Comparison of ENCODE assay signal across 1 cellular context in the genomic region with DNA sequence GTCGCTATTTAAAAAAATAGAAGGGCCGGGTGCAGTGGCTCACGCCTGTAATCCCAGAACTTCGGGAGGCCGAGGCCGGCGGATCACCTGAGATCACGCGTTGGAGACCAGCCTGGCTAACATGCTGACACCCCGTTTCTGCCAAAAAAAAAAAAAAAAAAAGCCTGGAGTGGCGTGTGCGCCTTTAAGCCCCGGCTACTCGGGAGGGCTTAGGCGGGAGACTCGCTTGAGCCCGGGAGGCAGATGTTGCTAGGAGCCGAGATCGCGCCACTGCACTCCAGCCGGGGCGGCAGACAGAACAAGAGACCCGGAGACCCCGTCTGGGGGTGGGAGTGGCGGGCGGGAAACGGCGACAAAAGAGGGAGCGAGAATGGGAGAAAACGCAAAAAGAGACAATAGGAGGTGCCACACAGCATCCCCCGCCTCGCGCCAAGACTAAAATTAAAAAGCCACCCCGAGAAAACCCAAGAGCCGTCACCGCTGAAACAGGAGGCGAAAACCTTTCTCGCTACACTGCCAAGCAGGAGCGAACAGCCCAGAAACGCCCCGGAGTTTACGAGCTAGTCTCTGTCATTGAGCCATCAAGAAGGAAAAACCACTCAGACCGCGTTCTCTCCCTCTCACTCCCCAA.
A peak's percentile ranks its signal among the peaks of the same experiment; 100 is the strongest.
TF ChIP-seq lines count a peak whose summit lies in the region.

No MANE protein-coding gene starts in this region.

TF ChIP-seq in SK-N-SH, 30 proteins besides CTCF, POLR2A, EP300 and RAD21:
- TF ChIP-seq, protein P1, sequence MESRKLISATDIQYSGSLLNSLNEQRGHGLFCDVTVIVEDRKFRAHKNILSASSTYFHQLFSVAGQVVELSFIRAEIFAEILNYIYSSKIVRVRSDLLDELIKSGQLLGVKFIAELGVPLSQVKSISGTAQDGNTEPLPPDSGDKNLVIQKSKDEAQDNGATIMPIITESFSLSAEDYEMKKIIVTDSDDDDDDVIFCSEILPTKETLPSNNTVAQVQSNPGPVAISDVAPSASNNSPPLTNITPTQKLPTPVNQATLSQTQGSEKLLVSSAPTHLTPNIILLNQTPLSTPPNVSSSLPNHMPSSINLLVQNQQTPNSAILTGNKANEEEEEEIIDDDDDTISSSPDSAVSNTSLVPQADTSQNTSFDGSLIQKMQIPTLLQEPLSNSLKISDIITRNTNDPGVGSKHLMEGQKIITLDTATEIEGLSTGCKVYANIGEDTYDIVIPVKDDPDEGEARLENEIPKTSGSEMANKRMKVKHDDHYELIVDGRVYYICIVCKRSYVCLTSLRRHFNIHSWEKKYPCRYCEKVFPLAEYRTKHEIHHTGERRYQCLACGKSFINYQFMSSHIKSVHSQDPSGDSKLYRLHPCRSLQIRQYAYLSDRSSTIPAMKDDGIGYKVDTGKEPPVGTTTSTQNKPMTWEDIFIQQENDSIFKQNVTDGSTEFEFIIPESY (IDR thresholded peaks at IDR 0.05; ENCODE audit: borderline replicate concordance, low read depth), result peak; percentile 83; the same call in 1 of the 2 replicates
- TF ChIP-seq, protein P2, sequence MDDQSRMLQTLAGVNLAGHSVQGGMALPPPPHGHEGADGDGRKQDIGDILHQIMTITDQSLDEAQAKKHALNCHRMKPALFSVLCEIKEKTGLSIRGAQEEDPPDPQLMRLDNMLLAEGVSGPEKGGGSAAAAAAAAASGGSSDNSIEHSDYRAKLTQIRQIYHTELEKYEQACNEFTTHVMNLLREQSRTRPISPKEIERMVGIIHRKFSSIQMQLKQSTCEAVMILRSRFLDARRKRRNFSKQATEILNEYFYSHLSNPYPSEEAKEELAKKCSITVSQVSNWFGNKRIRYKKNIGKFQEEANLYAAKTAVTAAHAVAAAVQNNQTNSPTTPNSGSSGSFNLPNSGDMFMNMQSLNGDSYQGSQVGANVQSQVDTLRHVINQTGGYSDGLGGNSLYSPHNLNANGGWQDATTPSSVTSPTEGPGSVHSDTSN (IDR thresholded peaks at IDR 0.05), result peak; percentile 53
- TF ChIP-seq SIN3A (IDR thresholded peaks at IDR 0.05; ENCODE audit: borderline replicate concordance, low read depth, low read length) (peak; percentile 89; the same call in 1 of the 2 replicates), JUND (IDR thresholded peaks at IDR 0.05) (peak; percentile 26; the same call in 1 of the 2 replicates), POLR2AphosphoS5 (IDR thresholded peaks at IDR 0.05; ENCODE audit: low read depth, low read length) (peak; percentile 73)
- TF ChIP-seq, protein P3, sequence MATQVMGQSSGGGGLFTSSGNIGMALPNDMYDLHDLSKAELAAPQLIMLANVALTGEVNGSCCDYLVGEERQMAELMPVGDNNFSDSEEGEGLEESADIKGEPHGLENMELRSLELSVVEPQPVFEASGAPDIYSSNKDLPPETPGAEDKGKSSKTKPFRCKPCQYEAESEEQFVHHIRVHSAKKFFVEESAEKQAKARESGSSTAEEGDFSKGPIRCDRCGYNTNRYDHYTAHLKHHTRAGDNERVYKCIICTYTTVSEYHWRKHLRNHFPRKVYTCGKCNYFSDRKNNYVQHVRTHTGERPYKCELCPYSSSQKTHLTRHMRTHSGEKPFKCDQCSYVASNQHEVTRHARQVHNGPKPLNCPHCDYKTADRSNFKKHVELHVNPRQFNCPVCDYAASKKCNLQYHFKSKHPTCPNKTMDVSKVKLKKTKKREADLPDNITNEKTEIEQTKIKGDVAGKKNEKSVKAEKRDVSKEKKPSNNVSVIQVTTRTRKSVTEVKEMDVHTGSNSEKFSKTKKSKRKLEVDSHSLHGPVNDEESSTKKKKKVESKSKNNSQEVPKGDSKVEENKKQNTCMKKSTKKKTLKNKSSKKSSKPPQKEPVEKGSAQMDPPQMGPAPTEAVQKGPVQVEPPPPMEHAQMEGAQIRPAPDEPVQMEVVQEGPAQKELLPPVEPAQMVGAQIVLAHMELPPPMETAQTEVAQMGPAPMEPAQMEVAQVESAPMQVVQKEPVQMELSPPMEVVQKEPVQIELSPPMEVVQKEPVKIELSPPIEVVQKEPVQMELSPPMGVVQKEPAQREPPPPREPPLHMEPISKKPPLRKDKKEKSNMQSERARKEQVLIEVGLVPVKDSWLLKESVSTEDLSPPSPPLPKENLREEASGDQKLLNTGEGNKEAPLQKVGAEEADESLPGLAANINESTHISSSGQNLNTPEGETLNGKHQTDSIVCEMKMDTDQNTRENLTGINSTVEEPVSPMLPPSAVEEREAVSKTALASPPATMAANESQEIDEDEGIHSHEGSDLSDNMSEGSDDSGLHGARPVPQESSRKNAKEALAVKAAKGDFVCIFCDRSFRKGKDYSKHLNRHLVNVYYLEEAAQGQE (IDR thresholded peaks at IDR 0.05; ENCODE audit: low read depth, low read length), result 0 out of 2 replicates have a peak, but pooled peaks have one; percentile 9
